In the genomic region with DNA sequence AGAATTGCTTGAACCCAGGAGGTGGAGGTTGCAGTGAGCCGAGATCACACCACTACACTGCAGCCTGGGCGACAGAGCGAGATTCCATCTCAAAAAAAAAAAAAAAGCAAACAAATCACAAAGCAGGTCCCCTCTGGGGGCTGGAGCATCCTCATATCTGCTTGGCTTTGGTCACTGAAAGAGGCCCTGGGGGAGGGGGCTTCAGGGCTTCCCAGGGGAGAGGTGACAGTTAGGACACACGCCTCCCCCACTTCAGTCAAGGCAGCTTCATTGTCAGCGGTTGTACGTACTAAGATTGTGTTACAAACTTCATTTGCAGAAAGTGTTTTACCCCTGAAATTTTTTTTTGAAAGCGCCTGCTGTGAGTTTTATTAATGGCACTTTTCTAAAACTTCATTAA, we compare ENCODE assay signal across 19 cellular contexts.
"Had no signal": no experiment of that assay in that cellular context is flagged by ENCODE, and none has a peak within 500 bp of the region (broad histone marks: within the 10 kb centered on the region; RNA-seq: fewer than 3 reads in every experiment).

No MANE protein-coding gene starts in this region.

- H3K9me3 ChIP-seq: esophagus squamous epithelium, left ventricle myocardium inferior, lower lobe of right lung, pancreas, psoas muscle, right lobe of liver, tibial nerve had no signal

- ATAC-seq: effector memory CD8-positive, alpha-beta T cell; natural killer cell treated with Interleukin-12 subunit alpha and Interleukin-12 subunit beta and Interleukin-15 and Interleukin-18, amount 100 ng/mL, for 72 hours; pancreas; psoas muscle; right lobe of liver; stimulated activated memory B cell treated with anti-CD40 and anti-IgM and Interleukin-4, amounts not matched to agents 10 μg/mL and 1 μg/mL and 100 μg/mL, for 72 hours had no signal

- H3K4me1 Mint-ChIP-seq: immature natural killer cell, memory B cell had no signal

- H3K36me3 ChIP-seq: pancreas, right lobe of liver had no signal

- H3K4me3 Mint-ChIP-seq: dendritic cell treated with granulocyte-macrophage colony-stimulating factor and Interleukin-4, amounts not matched to agents 40 ng/mL and 50 ng/mL, for 4 days; effector memory CD8-positive, alpha-beta T cell; immature natural killer cell; memory B cell; natural killer cell treated with Interleukin-12 subunit alpha and Interleukin-12 subunit beta and Interleukin-15 and Interleukin-18, amount 100 ng/mL, for 72 hours; stimulated activated memory B cell treated with anti-CD40 and anti-IgM and Interleukin-4, amounts not matched to agents 10 μg/mL and 1 μg/mL and 100 μg/mL, for 72 hours; stimulated activated naive CD8-positive, alpha-beta T cell treated with anti-CD3 and anti-CD28 coated beads, Interleukin-15, Interleukin-2, amounts not matched to agents 100 ng/mL and 50 ng/mL, for 24 hours had no signal

- H3K4me3 ChIP-seq: esophagus squamous epithelium, left ventricle myocardium inferior, lower lobe of right lung, pancreas, psoas muscle, right lobe of liver, tibial nerve had no signal

- H3K27me3 ChIP-seq: esophagus squamous epithelium, pancreas, right lobe of liver, tibial nerve had no signal

- DNase-seq: effector memory CD8-positive, alpha-beta T cell; esophagus squamous epithelium; foreskin fibroblast; immature natural killer cell; left ventricle myocardium inferior; lower lobe of right lung; midbrain; occipital lobe; pancreas; psoas muscle; retina; right lobe of liver; stimulated activated CD4-positive, alpha-beta T cell treated with anti-CD3 and anti-CD28 coated beads, Interleukin-4, amount 100 ng/mL, for 24 hours had no signal

- H3K27ac ChIP-seq: pancreas, right lobe of liver had no signal

- H3K9me3 Mint-ChIP-seq: dendritic cell treated with granulocyte-macrophage colony-stimulating factor and Interleukin-4, amounts not matched to agents 40 ng/mL and 50 ng/mL, for 4 days; effector memory CD8-positive, alpha-beta T cell; immature natural killer cell; memory B cell; natural killer cell treated with Interleukin-12 subunit alpha and Interleukin-12 subunit beta and Interleukin-15 and Interleukin-18, amount 100 ng/mL, for 72 hours; stimulated activated memory B cell treated with anti-CD40 and anti-IgM and Interleukin-4, amounts not matched to agents 10 μg/mL and 1 μg/mL and 100 μg/mL, for 72 hours; stimulated activated naive CD8-positive, alpha-beta T cell treated with anti-CD3 and anti-CD28 coated beads, Interleukin-15, Interleukin-2, amounts not matched to agents 100 ng/mL and 50 ng/mL, for 24 hours had no signal

- H3K27me3 Mint-ChIP-seq: dendritic cell treated with granulocyte-macrophage colony-stimulating factor and Interleukin-4, amounts not matched to agents 40 ng/mL and 50 ng/mL, for 4 days; effector memory CD8-positive, alpha-beta T cell; memory B cell; natural killer cell treated with Interleukin-12 subunit alpha and Interleukin-12 subunit beta and Interleukin-15 and Interleukin-18, amount 100 ng/mL, for 72 hours; stimulated activated memory B cell treated with anti-CD40 and anti-IgM and Interleukin-4, amounts not matched to agents 10 μg/mL and 1 μg/mL and 100 μg/mL, for 72 hours; stimulated activated naive CD8-positive, alpha-beta T cell treated with anti-CD3 and anti-CD28 coated beads, Interleukin-15, Interleukin-2, amounts not matched to agents 100 ng/mL and 50 ng/mL, for 24 hours had no signal

- H3K27ac Mint-ChIP-seq: dendritic cell treated with granulocyte-macrophage colony-stimulating factor and Interleukin-4, amounts not matched to agents 40 ng/mL and 50 ng/mL, for 4 days; effector memory CD8-positive, alpha-beta T cell; memory B cell; natural killer cell treated with Interleukin-12 subunit alpha and Interleukin-12 subunit beta and Interleukin-15 and Interleukin-18, amount 100 ng/mL, for 72 hours; stimulated activated memory B cell treated with anti-CD40 and anti-IgM and Interleukin-4, amounts not matched to agents 10 μg/mL and 1 μg/mL and 100 μg/mL, for 72 hours; stimulated activated naive CD8-positive, alpha-beta T cell treated with anti-CD3 and anti-CD28 coated beads, Interleukin-15, Interleukin-2, amounts not matched to agents 100 ng/mL and 50 ng/mL, for 24 hours had no signal
